In the genomic region with DNA sequence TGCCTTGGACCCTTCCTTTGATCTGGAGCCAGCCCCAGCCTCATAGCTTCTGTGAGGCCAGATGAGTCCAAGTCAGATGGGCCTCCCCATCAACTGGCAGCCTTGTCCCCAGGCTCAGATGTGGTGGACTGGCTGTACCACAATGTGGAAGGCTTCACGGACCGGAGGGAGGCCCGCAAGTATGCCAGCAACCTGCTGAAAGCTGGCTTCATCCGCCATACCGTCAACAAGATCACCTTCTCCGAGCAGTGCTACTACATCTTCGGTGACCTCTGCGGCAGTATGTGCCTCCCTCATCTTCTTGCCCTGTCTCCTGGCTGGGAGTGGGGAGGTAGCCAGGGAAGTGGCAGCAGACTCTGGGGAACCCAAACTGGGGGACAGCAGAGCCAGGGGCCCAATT, we compare ENCODE assay signal across 14 cellular contexts. TPM values are rescaled to one million over a fixed set of nuclear protein-coding genes. Genes with fewer than 3 reads are reported as not detected.
DNase-seq lines count a peak whose midpoint lies in the region; ATAC-seq and TF ChIP-seq lines count a peak whose summit lies in the region.
"Had no signal": no experiment of that assay in that cellular context is flagged by ENCODE, and none has a peak within 500 bp of the region (broad histone marks: within the 10 kb centered on the region; RNA-seq: fewer than 3 reads in every experiment).

No MANE protein-coding gene starts in this region.

- peaks cover 23% of the 10 kb centered on the region; the same call in 1 of the 2 replicates for H3K9me1 ChIP-seq in IMR-90 (ENCODE audit: insufficient read depth, low read length)

- H2AK5ac ChIP-seq in IMR-90 (ENCODE audit: low read depth, low read length) (no peak overlapping the region), neuronal stem cell (ENCODE audit: low read depth, low read length) (no peak overlapping the region)

- no peak for TF ChIP-seq POLR2A in IMR-90 (IDR thresholded peaks at IDR 0.05; ENCODE audit: low read depth, low read length)

- TF ChIP-seq CTCF in IMR-90 (conservative IDR thresholded peaks at IDR 0.05; ENCODE audit: low read depth, low read length) = no peak
- TF ChIP-seq CTCF in chondrocyte (IDR thresholded peaks at IDR 0.05) = no peak
- TF ChIP-seq CTCF in A673 (conservative IDR thresholded peaks at IDR 0.05; ENCODE audit: low read depth, low read length) = no peak

- peak overlapping the region; percentile 93 for H3K27ac Mint-ChIP-seq in chondrocyte (ENCODE audit: unreplicated experiment)

- no peak overlapping the region for H3K56ac ChIP-seq in IMR-90 (ENCODE audit: extremely low read depth, insufficient read depth, low read length)

- ATAC-seq in IMR-90 (ENCODE audit: low read depth) = no peak

- H2AK9ac ChIP-seq in IMR-90 (replicated peaks; ENCODE audit: low read depth, low read length, poor library complexity) = peak overlapping the region; percentile 19

- H2BK5ac ChIP-seq in IMR-90 (ENCODE audit: low read depth, low read length, poor library complexity, severe bottlenecking) (peak overlapping the region; percentile 4), neuronal stem cell (ENCODE audit: low read length) (peak overlapping the region; percentile 7)

- H3K23ac ChIP-seq in IMR-90 (ENCODE audit: low read depth, low read length) (no peak overlapping the region), neuronal stem cell (ENCODE audit: low read depth, low read length, poor library complexity) (peak overlapping the region; percentile 69)

- H3K9ac ChIP-seq in IMR-90 (ENCODE audit: low read depth, low read length) = no peak overlapping the region
- no peak overlapping the region for H3K9ac ChIP-seq in neuronal stem cell (ENCODE audit: low read depth, low read length, poor library complexity)
- H3K9ac ChIP-seq in subcutaneous abdominal adipose tissue (ENCODE audit: low read length in 5 of 5) = peak overlapping the region in 1 of 5 donors; percentile 4

- H3K36me3 Mint-ChIP-seq in chondrocyte (ENCODE audit: low read depth) = peaks cover 40% of the 10 kb centered on the region

- dilution Hi-C loops in IMR-90 (cut with HindIII; ENCODE audit: low sequenced_read_pairs, unreplicated experiment) = no loop called here

- H3K9me3 ChIP-seq in IMR-90 (ENCODE audit: control insufficient read depth, insufficient read depth, low read length) (no peaks in the 10 kb centered on the region), neuronal stem cell (replicated peaks in 1 of 2; ENCODE audit: control insufficient read depth in 2 of 2, insufficient read depth in 1 of 2, low read depth in 1 of 2, low read length in 2 of 2) (no peaks in the 10 kb centered on the region), subcutaneous abdominal adipose tissue (ENCODE audit: control insufficient read depth in 5 of 5, low read length in 5 of 5) (no peaks in the 10 kb centered on the region), A673 (ENCODE audit: low read depth, low read length, poor library complexity, severe bottlenecking) (no peaks in the 10 kb centered on the region)
- H3K9me3 ChIP-seq: Caco-2 had no signal

- H3K14ac ChIP-seq in IMR-90 (replicated peaks; ENCODE audit: low read depth, low read length) (no peak overlapping the region), neuronal stem cell (ENCODE audit: low read length) (no peak overlapping the region)

- no peak for DNase-seq in IMR-90
- DNase-seq in chondrocyte (ENCODE audit: low spot score) = peak; percentile 68
- DNase-seq in neuronal stem cell (ENCODE audit: low spot score) = no peak
- DNase-seq in AG20443 (ENCODE audit: low spot score) = no peak
- DNase-seq in A673 (ENCODE audit: low spot score) = no peak
- DNase-seq in CD1c-positive myeloid dendritic cell (ENCODE audit: extremely low spot score) = no peak
- DNase-seq: C1 segment of cervical spinal cord, Caco-2, HCEC 1CT, Kasumi-1, NCI-H1417, NCI-H2029 treated with DMSO at 0.1 percent for 48 hours, NCI-H510A treated with DMSO at 0.1 percent for 48 hours had no signal

- no peak for TF ChIP-seq RAD21 in IMR-90 (IDR thresholded peaks at IDR 0.05; ENCODE audit: low read length)

- H3K4me3 ChIP-seq in IMR-90 (ENCODE audit: insufficient read depth, low read depth, low read length) (no peak overlapping the region), neuronal stem cell (ENCODE audit: low read length in 2 of 2) (peak overlapping the region in 1 of 2 donors; percentile 41), subcutaneous abdominal adipose tissue (ENCODE audit: low read depth in 1 of 5, low read length in 5 of 5) (no peak overlapping the region), A673 (ENCODE audit: low read depth, low read length, poor library complexity, severe bottlenecking) (no peak overlapping the region)

- intact Hi-C loops in IMR-90 (cut with micrococcal nuclease) (no loop called here), A673 (cut with micrococcal nuclease; ENCODE audit: unreplicated experiment) (no loop called here)

- peaks cover 32 to 80% of the 10 kb centered on the region in 2 experiments for H3K79me1 ChIP-seq in IMR-90 (ENCODE audit: low read depth in 1 of 2, low read length in 2 of 2)
- peaks cover 3% of the 10 kb centered on the region for H3K79me1 ChIP-seq in neuronal stem cell (ENCODE audit: low read depth, low read length)

- H4K91ac ChIP-seq in IMR-90 (ENCODE audit: insufficient read depth, low read depth, low read length) (no peak overlapping the region), neuronal stem cell (ENCODE audit: low read depth, low read length, poor library complexity) (no peak overlapping the region)

- 86% methylated on average over 3 of the region's 8 CpGs; no CpG with 5 or more reads in 1 of the 2 experiments for WGBS in IMR-90 (ENCODE audit: extremely low coverage in 2 of 2, insufficient read length in 1 of 2), 2 experiments
- no CpG with 5 or more reads among the region's 8 CpGs for WGBS in neuronal stem cell (ENCODE audit: extremely low coverage in 2 of 2, insufficient read length in 2 of 2, insufficient replicate concordance in 1 of 2), 2 donors

- no peak overlapping the region for H4K5ac ChIP-seq in IMR-90 (ENCODE audit: low read depth, low read length)

- no peaks in the 10 kb centered on the region for H3K9me3 Mint-ChIP-seq in chondrocyte (ENCODE audit: low read depth)

- no peak overlapping the region for H3K4me3 Mint-ChIP-seq in chondrocyte (ENCODE audit: unreplicated experiment)

- H3K36me3 ChIP-seq in IMR-90 (ENCODE audit: control insufficient read depth, insufficient read depth, low read length) (peaks cover 84% of the 10 kb centered on the region), neuronal stem cell (replicated peaks in 1 of 2; ENCODE audit: control insufficient read depth in 2 of 2, insufficient read depth in 2 of 2, low read length in 2 of 2) (peaks cover 63 to 97% of the 10 kb centered on the region in 2 donors), subcutaneous abdominal adipose tissue (ENCODE audit: control insufficient read depth in 5 of 5, insufficient read depth in 5 of 5, low read length in 5 of 5) (peaks cover 6 to 92% (median 84%) of the 10 kb centered on the region in 5 donors), A673 (ENCODE audit: insufficient read depth, low read length, poor library complexity, severe bottlenecking) (peaks cover 69% of the 10 kb centered on the region)

- H2BK120ac ChIP-seq in IMR-90 (ENCODE audit: low read depth, low read length) = no peak overlapping the region
- H2BK120ac ChIP-seq in neuronal stem cell (ENCODE audit: low read depth, low read length) = no peak overlapping the region

- no peak overlapping the region for H3K27ac ChIP-seq in IMR-90 (ENCODE audit: insufficient read depth, low read length)
- no peak overlapping the region for H3K27ac ChIP-seq in neuronal stem cell (replicated peaks; ENCODE audit: low read length)
- peak overlapping the region; percentile 54 for H3K27ac ChIP-seq in subcutaneous abdominal adipose tissue (ENCODE audit: low read depth, low read length)
- H3K27ac ChIP-seq in A673 (ENCODE audit: low read depth, low read length, poor library complexity, severe bottlenecking) = no peak overlapping the region

- H2BK15ac ChIP-seq in IMR-90 (ENCODE audit: low read depth, low read length) (no peak overlapping the region), neuronal stem cell (ENCODE audit: low read length) (no peak overlapping the region)

- CTCF ChIA-PET in IMR-90 (lab: Yijun Ruan, JAX) = no interaction called here
- CTCF ChIA-PET in A673 (lab: Charles Lee) = no interaction called here

- H2AFZ ChIP-seq in IMR-90 (replicated peaks; ENCODE audit: low read length, poor library complexity) (no peak overlapping the region), neuronal stem cell (ENCODE audit: low read length) (no peak overlapping the region)

- H3K4me1 ChIP-seq in IMR-90 (ENCODE audit: control insufficient read depth, insufficient read depth, low read length) (peaks cover 18% of the 10 kb centered on the region), neuronal stem cell (ENCODE audit: control insufficient read depth in 2 of 2, insufficient read depth in 1 of 2, low read depth in 1 of 2, low read length in 2 of 2) (no peaks in the 10 kb centered on the region), subcutaneous abdominal adipose tissue (ENCODE audit: control insufficient read depth in 5 of 5, insufficient read depth in 5 of 5, low read length in 5 of 5) (peaks cover 0 to 41% (median 23%) of the 10 kb centered on the region in 5 donors), A673 (ENCODE audit: insufficient read depth, low read length, poor library complexity, severe bottlenecking) (no peaks in the 10 kb centered on the region)

- H3K4me1 Mint-ChIP-seq in chondrocyte (ENCODE audit: low read depth) = peaks cover 43% of the 10 kb centered on the region

- POLR2A ChIA-PET in IMR-90 (lab: Charles Lee; ENCODE audit: unreplicated experiment) = no interaction called here
- POLR2A ChIA-PET in A673 (lab: Charles Lee; ENCODE audit: low non-redundant PET) = no interaction called here

- no peak overlapping the region for H3K4ac ChIP-seq in IMR-90 (ENCODE audit: low read depth, low read length)
- no peak overlapping the region for H3K4ac ChIP-seq in neuronal stem cell (ENCODE audit: low read length)

- BruUV-seq in IMR-90 (replicated peaks; lab: Mats Ljungman, UMichigan) = no TSS peak
- no TSS peak for BruUV-seq in A673 (replicated peaks; lab: Mats Ljungman, UMichigan)

- H3K18ac ChIP-seq in IMR-90 (ENCODE audit: low read depth, low read length) (no peak overlapping the region), neuronal stem cell (ENCODE audit: low read length) (no peak overlapping the region)

- H3K4me2 ChIP-seq in IMR-90 (ENCODE audit: low read depth, low read length) (no peak overlapping the region), neuronal stem cell (ENCODE audit: insufficient read depth, low read length, poor library complexity, severe bottlenecking) (no peak overlapping the region)

- no peaks in the 10 kb centered on the region for H3K27me3 Mint-ChIP-seq in chondrocyte (ENCODE audit: low read depth)

- H4K8ac ChIP-seq in IMR-90 (ENCODE audit: low read depth in 2 of 2, low read length in 2 of 2) (no peak overlapping the region), neuronal stem cell (ENCODE audit: low read depth, low read length) (no peak overlapping the region)

- no peak overlapping the region for H2BK20ac ChIP-seq in IMR-90 (ENCODE audit: low read depth, low read length)

- H4K20me1 ChIP-seq in IMR-90 (ENCODE audit: insufficient read depth, low read length) = peaks cover 56% of the 10 kb centered on the region

- no peak overlapping the region for H2BK12ac ChIP-seq in neuronal stem cell (ENCODE audit: low read length)

- in situ Hi-C loops in IMR-90 (cut with MboI; ENCODE audit: low sequenced_read_pairs) = no loop called here

- H3K27me3 ChIP-seq in IMR-90 (ENCODE audit: control insufficient read depth, insufficient read depth, low read length) (no peaks in the 10 kb centered on the region), neuronal stem cell (ENCODE audit: control insufficient read depth in 3 of 3, insufficient read depth in 3 of 3, low read depth in 1 of 3, low read length in 3 of 3) (no peaks in the 10 kb centered on the region), subcutaneous abdominal adipose tissue (ENCODE audit: control insufficient read depth in 5 of 5, insufficient read depth in 4 of 5, low read length in 5 of 5) (no peaks in the 10 kb centered on the region), A673 (replicated peaks; ENCODE audit: insufficient read depth, low read depth, low read length, poor library complexity) (no peaks in the 10 kb centered on the region)

RNA-seq across cellular contexts. Expression of a gene that starts 6.9 kb away (rescaled TPM):
- 855 and 876 TPM in 2 replicates for total RNA-seq in IMR-90 (2012; rRNA removed)
- polyA plus RNA-seq in IMR-90 (2012; rRNA removed) = 1,065 and 1,068 TPM in 2 replicates
- polyA plus RNA-seq in IMR-90 (2012; cell fraction: cytosol; rRNA removed) = 678 and 934 TPM in 2 replicates
- 745 and 883 TPM in 2 replicates for polyA plus RNA-seq in IMR-90 (2012; cell fraction: nucleus; rRNA removed; ENCODE audit: low replicate concordance)
- 455 to 492 TPM (median 488 TPM) in 3 replicates for total RNA-seq in chondrocyte
- 199 TPM for polyA plus RNA-seq in neuronal stem cell (2013, experiment 1 of 2)
- polyA plus RNA-seq in neuronal stem cell (2013, experiment 2 of 2) = 192 TPM
- total RNA-seq in A673 (2021) = 382 and 419 TPM in 2 replicates

RNA-seq across cellular contexts. Expression of a gene that starts 12.6 kb away (rescaled TPM):
- total RNA-seq in IMR-90 (2012; rRNA removed) = 23.3 and 24.2 TPM in 2 replicates
- polyA plus RNA-seq in IMR-90 (2012; rRNA removed) = 40.4 and 41.2 TPM in 2 replicates
- polyA plus RNA-seq in IMR-90 (2012; cell fraction: cytosol; rRNA removed) = 20.9 and 33.6 TPM in 2 replicates
- 168 and 247 TPM in 2 replicates for polyA plus RNA-seq in IMR-90 (2012; cell fraction: nucleus; rRNA removed; ENCODE audit: low replicate concordance)
- 88.1 to 113 TPM (median 102 TPM) in 3 replicates for total RNA-seq in chondrocyte
- 47.4 TPM for polyA plus RNA-seq in neuronal stem cell (2013, experiment 1 of 2)
- 46.8 TPM for polyA plus RNA-seq in neuronal stem cell (2013, experiment 2 of 2)
- total RNA-seq in A673 (2021) = 82.6 and 83.3 TPM in 2 replicates

RNA-seq across cellular contexts. Expression of a gene that starts 18.2 kb away (rescaled TPM):
- total RNA-seq in IMR-90 (2012; rRNA removed) = 35.0 and 36.9 TPM in 2 replicates
- polyA plus RNA-seq in IMR-90 (2012; rRNA removed) = 58.3 and 59.2 TPM in 2 replicates
- polyA plus RNA-seq in IMR-90 (2012; cell fraction: cytosol; rRNA removed) = 37.0 and 55.1 TPM in 2 replicates
- polyA plus RNA-seq in IMR-90 (2012; cell fraction: nucleus; rRNA removed; ENCODE audit: low replicate concordance) = 175 and 264 TPM in 2 replicates
- 52.8 to 68.9 TPM (median 53.8 TPM) in 3 replicates for total RNA-seq in chondrocyte
- polyA plus RNA-seq in neuronal stem cell (2013, experiment 1 of 2) = 17.7 TPM
- polyA plus RNA-seq in neuronal stem cell (2013, experiment 2 of 2) = 16.0 TPM
- 65.1 and 65.2 TPM in 2 replicates for total RNA-seq in A673 (2021)

RNA-seq across cellular contexts. Expression of a gene that starts 32.6 kb away (rescaled TPM):
- 32.5 and 37.6 TPM in 2 replicates for total RNA-seq in IMR-90 (2012; rRNA removed)
- 29.5 and 31.7 TPM in 2 replicates for polyA plus RNA-seq in IMR-90 (2012; rRNA removed)
- polyA plus RNA-seq in IMR-90 (2012; cell fraction: cytosol; rRNA removed) = 15.9 and 20.4 TPM in 2 replicates
- polyA plus RNA-seq in IMR-90 (2012; cell fraction: nucleus; rRNA removed; ENCODE audit: low replicate concordance) = 70.7 and 100 TPM in 2 replicates
- total RNA-seq in chondrocyte = 24.0 to 31.8 TPM (median 26.1 TPM) in 3 replicates
- polyA plus RNA-seq in neuronal stem cell (2013, experiment 1 of 2) = 31.0 TPM
- 31.6 TPM for polyA plus RNA-seq in neuronal stem cell (2013, experiment 2 of 2)
- total RNA-seq in A673 (2021) = 57.8 and 64.2 TPM in 2 replicates
